ENCODE assay signal across 8 cellular contexts in the genomic region with DNA sequence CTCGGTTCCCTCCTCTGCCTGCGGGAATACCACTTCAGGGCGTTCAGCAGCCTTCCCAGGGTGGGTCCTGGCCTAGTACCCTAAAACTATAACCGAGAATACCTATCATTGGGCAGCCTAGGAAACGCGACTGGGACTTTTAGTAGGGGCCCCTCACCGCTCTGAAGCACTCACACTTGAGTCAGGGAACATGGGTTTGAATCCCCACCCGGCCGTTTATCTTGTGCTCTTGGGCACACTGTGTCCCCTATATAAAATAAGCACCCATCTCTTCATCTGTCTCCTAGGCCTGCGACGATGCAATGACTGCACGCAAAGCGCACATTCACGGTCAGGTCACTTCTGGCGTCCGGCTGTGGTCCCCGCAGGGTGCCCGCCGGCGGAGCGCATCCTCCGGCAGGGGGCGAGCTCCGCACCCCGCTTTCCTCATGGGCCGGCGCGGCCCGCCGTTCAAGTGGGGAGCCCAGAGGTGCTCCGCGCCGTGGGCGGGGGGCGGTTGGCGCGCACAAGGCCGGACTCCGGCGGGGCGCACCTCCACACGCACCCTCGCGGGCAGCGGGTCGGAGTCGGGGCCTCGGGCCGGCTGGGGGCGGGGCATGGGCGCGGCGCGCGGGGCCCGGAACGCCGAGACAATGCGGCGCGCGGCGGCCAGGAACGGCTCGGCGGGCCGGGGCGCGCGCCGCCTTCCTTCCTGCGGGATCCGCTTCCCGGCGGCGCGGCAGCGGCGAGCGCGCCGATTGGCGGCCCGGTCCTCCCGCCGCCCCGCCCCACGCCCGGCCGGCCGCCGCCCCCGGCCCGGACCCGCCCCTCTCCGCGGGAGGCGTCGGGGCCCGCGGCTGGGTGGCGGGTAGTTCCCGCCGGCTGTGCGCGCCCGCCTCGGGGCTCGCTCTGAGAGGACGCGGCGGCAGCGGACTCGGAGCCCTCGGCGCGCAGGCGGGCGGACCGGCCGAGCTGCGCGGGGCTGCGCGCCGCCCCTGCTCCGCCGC. TPM values are rescaled to one million over a fixed set of nuclear protein-coding genes. Genes with fewer than 3 reads are reported as not detected.
DNase-seq lines count a peak whose midpoint lies in the region; ATAC-seq and TF ChIP-seq lines count a peak whose summit lies in the region.

A gene (plus strand): TSS at position 850 of the 986 bp plus-strand sequence. CDS start 293 bp downstream, outside the sequence.

- no peak within 1 kb of the TSS for H3K27ac ChIP-seq in CD4-positive, CD25-positive, alpha-beta regulatory T cell (ENCODE audit: insufficient read depth, low read length, poor library complexity, severe bottlenecking)
- H3K27ac ChIP-seq in HUES48 (ENCODE audit: low read depth, low read length) (peak within 1 kb of the TSS; percentile 27), ascending aorta (peak within 1 kb of the TSS; percentile 95 to 98), right cardiac atrium (ENCODE audit: low read length) (peak within 1 kb of the TSS; percentile 81)

- H3K9ac ChIP-seq in HUES48 (ENCODE audit: low read depth, low read length): peak within 1 kb of the TSS; percentile 74

- peak within 1 kb of the TSS in 3 of 4 donors; percentile 43 to 63 (median 44) for H3K4me3 Mint-ChIP-seq in CD4-positive, CD25-positive, alpha-beta regulatory T cell

- DNase-seq in CD4-positive, CD25-positive, alpha-beta regulatory T cell: peak in 1 of 3 donors; percentile 45
- DNase-seq in RKO (ENCODE audit: low spot score) (peak; percentile 70), ascending aorta (ENCODE audit: low spot score in 2 of 2) (peak in 1 of 2 donors; percentile 82), right cardiac atrium (peak; percentile 79 to 91 (median 90)), posterior cingulate gyrus (peak; percentile 38 to 96 (median 66))

- no peak within 1 kb of the TSS for H3K27ac Mint-ChIP-seq in CD4-positive, CD25-positive, alpha-beta regulatory T cell

- whole genome bisulfite sequencing in right cardiac atrium: 2% methylated on average over 127 of the region's 128 CpGs

- peak; percentile 54 to 85 (median 81) for TF ChIP-seq CTCF in ascending aorta (IDR thresholded peaks at IDR 0.05)

- peaks cover 0 to 9% (median 3%) of the 10 kb centered on the region in 4 donors for H3K4me1 Mint-ChIP-seq in CD4-positive, CD25-positive, alpha-beta regulatory T cell

- H3K36me3 Mint-ChIP-seq in CD4-positive, CD25-positive, alpha-beta regulatory T cell: no peaks in the 10 kb centered on the region

- no peak within 1 kb of the TSS for H3K4me3 ChIP-seq in CD4-positive, CD25-positive, alpha-beta regulatory T cell (ENCODE audit: low read depth, low read length)
- H3K4me3 ChIP-seq in HUES48 (ENCODE audit: low read depth, low read length): peak within 1 kb of the TSS; percentile 87
- H3K4me3 ChIP-seq in ascending aorta: peak within 1 kb of the TSS; percentile 79 to 81
- peak within 1 kb of the TSS; percentile 92 for H3K4me3 ChIP-seq in right cardiac atrium (ENCODE audit: low read length)

- H3K36me3 ChIP-seq in CD4-positive, CD25-positive, alpha-beta regulatory T cell (ENCODE audit: control insufficient read depth, insufficient read depth, low read length): no peaks in the 10 kb centered on the region
- H3K36me3 ChIP-seq in HUES48 (ENCODE audit: control insufficient read depth, insufficient read depth, low read length) (no peaks in the 10 kb centered on the region), ascending aorta (no peaks in the 10 kb centered on the region)

- intact Hi-C loops in ascending aorta (cut with DNase I): loop anchor here (1.0 to 5.0 kb wide), 9 partner anchors 15 to 216 kb away; a partner anchor contains a TSS
- intact Hi-C loops in right cardiac atrium (cut with DNase I): loop anchor here (2.0 to 10.0 kb wide), 7 partner anchors 51 to 139 kb away; no protein-coding TSS in a partner anchor
- intact Hi-C loops in posterior cingulate gyrus (cut with DNase I): loop anchor here (5.0 to 10.0 kb wide), 3 partner anchors 51 to 219 kb away; a partner anchor contains a TSS

- H3K27me3 Mint-ChIP-seq in CD4-positive, CD25-positive, alpha-beta regulatory T cell: peaks cover 65% of the 10 kb centered on the region

- ATAC-seq in CD4-positive, CD25-positive, alpha-beta regulatory T cell (ENCODE audit: low read depth in 2 of 2): peak; percentile 18 to 28
- ATAC-seq in GM19372 (IDR thresholded peaks at IDR 0.05; ENCODE audit: low read depth, unreplicated experiment) (peak; percentile 82), right cardiac atrium (peak; percentile 82 to 88), GM18870 (IDR thresholded peaks at IDR 0.05; ENCODE audit: unreplicated experiment) (no peak)

- H3K4me1 ChIP-seq in CD4-positive, CD25-positive, alpha-beta regulatory T cell (ENCODE audit: control insufficient read depth, insufficient read depth, low read length, poor library complexity, severe bottlenecking): peaks cover 15% of the 10 kb centered on the region
- H3K4me1 ChIP-seq in HUES48 (ENCODE audit: control insufficient read depth, insufficient read depth, low read length) (peaks cover 14% of the 10 kb centered on the region), ascending aorta (peaks cover 0 to 18% of the 10 kb centered on the region in 2 donors), right cardiac atrium (ENCODE audit: control insufficient read depth, insufficient read depth, low read length) (no peaks in the 10 kb centered on the region)

- peaks cover 41% of the 10 kb centered on the region for H3K27me3 ChIP-seq in CD4-positive, CD25-positive, alpha-beta regulatory T cell (ENCODE audit: control insufficient read depth, insufficient read depth, low read length)
- H3K27me3 ChIP-seq in HUES48 (ENCODE audit: control insufficient read depth, insufficient read depth, low read length) (peaks cover 48% of the 10 kb centered on the region), ascending aorta (no peaks in the 10 kb centered on the region), right cardiac atrium (ENCODE audit: control insufficient read depth, insufficient read depth) (no peaks in the 10 kb centered on the region)

- H3K9me3 Mint-ChIP-seq in CD4-positive, CD25-positive, alpha-beta regulatory T cell: peaks cover 0 to under 1% (median 0%) of the 10 kb centered on the region in 7 donors

- H3K9me3 ChIP-seq in CD4-positive, CD25-positive, alpha-beta regulatory T cell (ENCODE audit: control insufficient read depth in 2 of 2, low read length in 2 of 2): no peaks in the 10 kb centered on the region
- no peaks in the 10 kb centered on the region for H3K9me3 ChIP-seq in HUES48 (ENCODE audit: control insufficient read depth, insufficient read depth, low read length)
- H3K9me3 ChIP-seq in ascending aorta: no peaks in the 10 kb centered on the region
- no peaks in the 10 kb centered on the region for H3K9me3 ChIP-seq in right cardiac atrium (ENCODE audit: control insufficient read depth, low read length)

RNA-seq across cellular contexts. Expression of the gene that starts here (rescaled TPM):
- 1.5 TPM for total RNA-seq in CD4-positive, CD25-positive, alpha-beta regulatory T cell
- polyA plus RNA-seq in CD4-positive, CD25-positive, alpha-beta regulatory T cell: not detected
- total RNA-seq in ascending aorta: 56.9 TPM
- 10 to 100 TPM; 13.3 to 19.7 (median 16.0) TPM for total RNA-seq in right cardiac atrium
- 9.2 TPM for polyA plus RNA-seq in right cardiac atrium

Comparison
In these comparisons a context has a peak if more than half of its experiments do, and no peak if none do; other contexts are left out.
1. RNA of the gene that starts here (polyA plus RNA-seq): 9.2 TPM in right cardiac atrium (single experiment); not detected in CD4-positive, CD25-positive, alpha-beta regulatory T cell; every median in the first group is over 10 times any median in the second.